ENCODE assay signal across 22 cellular contexts in genomic region chr22:22040908-22041307, GRCh38. TPM values are rescaled to one million over a fixed set of nuclear protein-coding genes. Genes with fewer than 3 reads are reported as not detected.
DNase-seq lines count a peak whose midpoint lies in the region; ATAC-seq, FAIRE-seq and TF ChIP-seq lines count a peak whose summit lies in the region.
"Had no signal": no experiment of that assay in that cellular context is flagged by ENCODE, and none has a peak within 500 bp of the region (broad histone marks: within the 10 kb centered on the region; RNA-seq: fewer than 3 reads in every experiment).

No MANE protein-coding gene starts in this region.

- H3K9me3 ChIP-seq in Karpas-422 (ENCODE audit: low read length) (no peaks in the 10 kb centered on the region), SU-DHL-6 (ENCODE audit: insufficient read depth, low read length) (no peaks in the 10 kb centered on the region), pancreas (no peaks in the 10 kb centered on the region), ascending aorta (no peaks in the 10 kb centered on the region)
- H3K9me3 ChIP-seq: BLaER1, Caco-2, HAP-1 had no signal

- FAIRE-seq in G401.6 (lab: Jason Lieb, UNC) (peak; percentile 65), pancreas (lab: Jason Lieb, UNC) (peak; percentile 41)
- FAIRE-seq: A204.1, GM18507, H54 had no signal

- H3F3A ChIP-seq in SU-DHL-6 (ENCODE audit: insufficient read depth), result peaks cover 6% of the 10 kb centered on the region; the same call in 1 of the 2 replicates

- H3K27me3 ChIP-seq in Karpas-422 (ENCODE audit: low read length) (no peaks in the 10 kb centered on the region), SU-DHL-6 (ENCODE audit: low read length) (no peaks in the 10 kb centered on the region), pancreas (no peaks in the 10 kb centered on the region), ascending aorta (no peaks in the 10 kb centered on the region)
- H3K27me3 ChIP-seq: BLaER1 had no signal

- H3K9me2 ChIP-seq in Karpas-422 (replicated peaks; ENCODE audit: insufficient read depth, low read length) (no peaks in the 10 kb centered on the region), SU-DHL-6 (replicated peaks; ENCODE audit: insufficient read depth, low read length) (no peaks in the 10 kb centered on the region)

- peak overlapping the region; percentile 85 for H3K4me2 ChIP-seq in Karpas-422 (ENCODE audit: low read depth, low read length, poor library complexity, severe bottlenecking)
- H3K4me2 ChIP-seq in SU-DHL-6 (ENCODE audit: low read depth, low read length, poor library complexity, severe bottlenecking), result peak overlapping the region; percentile 99
- H3K4me2 ChIP-seq: BLaER1 had no signal

- H3K4me3 ChIP-seq in Karpas-422 (ENCODE audit: low read length), result no peak overlapping the region
- H3K4me3 ChIP-seq in SU-DHL-6 (ENCODE audit: insufficient read depth, low read length, poor library complexity, severe bottlenecking), result peak overlapping the region; percentile 64
- H3K4me3 ChIP-seq in pancreas, result no peak overlapping the region
- H3K4me3 ChIP-seq in ascending aorta, result no peak overlapping the region
- H3K4me3 ChIP-seq: BLaER1, HAP-1 had no signal

- no peak for ATAC-seq in pancreas
- ATAC-seq: CD8-positive, alpha-beta T cell had no signal

- H3K27ac ChIP-seq in Karpas-422 (ENCODE audit: low read length) (peak overlapping the region; percentile 97), SU-DHL-6 (ENCODE audit: low read depth, low read length) (peak overlapping the region; percentile 93; the same call in 1 of the 2 replicates), pancreas (no peak overlapping the region), ascending aorta (no peak overlapping the region)
- H3K27ac ChIP-seq: 22Rv1, BLaER1, C4-2B had no signal

- H3K79me2 ChIP-seq in Karpas-422 (ENCODE audit: low read length), result peaks cover 26% of the 10 kb centered on the region; the same call in 1 of the 2 replicates
- peaks cover 82% of the 10 kb centered on the region for H3K79me2 ChIP-seq in SU-DHL-6 (ENCODE audit: insufficient read depth, low read length)

- H4K20me1 ChIP-seq in Karpas-422 (ENCODE audit: insufficient read depth, low read depth, low read length) (no peaks in the 10 kb centered on the region), SU-DHL-6 (ENCODE audit: low read depth, low read length) (no peaks in the 10 kb centered on the region)
- H4K20me1 ChIP-seq: BLaER1 had no signal

- H3K9ac ChIP-seq in Karpas-422 (ENCODE audit: low read length), result no peak overlapping the region
- no peak overlapping the region for H3K9ac ChIP-seq in SU-DHL-6 (ENCODE audit: low read length)
- H3K9ac ChIP-seq: BLaER1 had no signal

- TF ChIP-seq CTCF in SU-DHL-6 (IDR thresholded peaks at IDR 0.05; ENCODE audit: insufficient read depth, low read length, poor library complexity, severe bottlenecking), result no peak
- TF ChIP-seq CTCF in pancreas (IDR thresholded peaks at IDR 0.05), result no peak
- TF ChIP-seq CTCF in ascending aorta (IDR thresholded peaks at IDR 0.05), result no peak

- intact Hi-C loops in pancreas (cut with DNase I) (no loop called here), ascending aorta (cut with DNase I) (no loop called here)

- H2AFZ ChIP-seq in Karpas-422 (ENCODE audit: low read length), result no peak overlapping the region
- H2AFZ ChIP-seq in SU-DHL-6 (ENCODE audit: low read depth, low read length, severe bottlenecking), result no peak overlapping the region

- H3K36me3 ChIP-seq in Karpas-422 (ENCODE audit: insufficient read depth, low read length), result no peaks in the 10 kb centered on the region
- H3K36me3 ChIP-seq in SU-DHL-6 (ENCODE audit: low read length), result no peaks in the 10 kb centered on the region
- H3K36me3 ChIP-seq in pancreas, result no peaks in the 10 kb centered on the region
- no peaks in the 10 kb centered on the region for H3K36me3 ChIP-seq in ascending aorta
- H3K36me3 ChIP-seq: BLaER1, HAP-1 had no signal

- no peak for DNase-seq in Karpas-422
- DNase-seq in pancreas, result no peak
- no peak for DNase-seq in ecto neural progenitor cell (ENCODE audit: low spot score)
- no peak for DNase-seq in NCI-H446 (lab: John Stamatoyannopoulos, UW)
- DNase-seq in ascending aorta (ENCODE audit: low spot score in 2 of 2), result no peak
- DNase-seq: Caco-2; CD4-positive, CD25-positive, alpha-beta regulatory T cell; CD8-positive, alpha-beta T cell; DMS153; EL; GF-D8; GOT3; HFFc6 had no signal

- peaks cover 94% of the 10 kb centered on the region for H3K4me1 ChIP-seq in Karpas-422 (ENCODE audit: low read length)
- H3K4me1 ChIP-seq in pancreas, result no peaks in the 10 kb centered on the region
- no peaks in the 10 kb centered on the region for H3K4me1 ChIP-seq in ascending aorta

RNA-seq across cellular contexts. Expression of gene TOP3B, which starts 58.3 kb away (rescaled TPM):
- total RNA-seq in Karpas-422 (2014; rRNA removed; shearing (Covaris generic); ENCODE audit: low replicate concordance), result 38.1 and 72.9 TPM in 2 replicates
- 10 to 100 TPM in 2 of 6 donors, 1 to 10 TPM in 4; 6.7 to 17.3 (median 9.4) TPM for total RNA-seq in pancreas
- polyA plus RNA-seq in pancreas, result 10 to 100 TPM; 18.0 to 20.5 TPM
- 26.4 TPM for total RNA-seq in ascending aorta

Comparison
In these comparisons a context has a peak if more than half of its experiments do, and no peak if none do; other contexts are left out.
1. H3K27ac ChIP-seq: peak in Karpas-422 (single experiment) and SU-DHL-6 (single experiment); none in pancreas (0 of 4) and ascending aorta (0 of 2).